Comparison of ENCODE assay signal across 11 cellular contexts in genomic region chr1:8464377-8464776, GRCh38.
A peak's percentile ranks its signal among the peaks of the same experiment; 100 is the strongest.
DNase-seq lines count a peak whose midpoint lies in the region; ATAC-seq and TF ChIP-seq lines count a peak whose summit lies in the region.
"Had no signal": no experiment of that assay in that cellular context is flagged by ENCODE, and none has a peak within 500 bp of the region (broad histone marks: within the 10 kb centered on the region; RNA-seq: fewer than 3 reads in every experiment).

No MANE protein-coding gene starts in this region.

- H3K27ac Mint-ChIP-seq in CD8-positive, alpha-beta T cell = no peak overlapping the region
- H3K27ac Mint-ChIP-seq: activated CD4-positive, alpha-beta T cell treated with anti-CD3 and anti-CD28 coated beads for 36 hours had no signal

- TF ChIP-seq POLR2A in vagina (IDR thresholded peaks at IDR 0.05) = no peak

- peaks cover 3% of the 10 kb centered on the region for H3K36me3 ChIP-seq in left ventricle myocardium inferior
- no peaks in the 10 kb centered on the region for H3K36me3 ChIP-seq in vagina
- no peaks in the 10 kb centered on the region for H3K36me3 ChIP-seq in CD8-positive, alpha-beta T cell (ENCODE audit: insufficient read depth, low read length)

- H3K4me3 ChIP-seq in left ventricle myocardium inferior = no peak overlapping the region
- H3K4me3 ChIP-seq in vagina = no peak overlapping the region
- H3K4me3 ChIP-seq in CD8-positive, alpha-beta T cell (ENCODE audit: low read depth, low read length) = no peak overlapping the region

- peaks cover 66% of the 10 kb centered on the region for H3K4me1 ChIP-seq in left ventricle myocardium inferior
- peaks cover 63% of the 10 kb centered on the region for H3K4me1 ChIP-seq in vagina
- H3K4me1 ChIP-seq in CD8-positive, alpha-beta T cell (ENCODE audit: insufficient read depth, low read length) = peaks cover 27% of the 10 kb centered on the region

- H3K27me3 ChIP-seq in left ventricle myocardium inferior (ENCODE audit: low read depth) (no peaks in the 10 kb centered on the region), vagina (no peaks in the 10 kb centered on the region)
- no peaks in the 10 kb centered on the region for H3K27me3 ChIP-seq in CD8-positive, alpha-beta T cell (ENCODE audit: insufficient read depth, low read length)

- peaks cover 28% of the 10 kb centered on the region for H3K4me1 Mint-ChIP-seq in CD8-positive, alpha-beta T cell (ENCODE audit: low read depth)

- H3K27me3 Mint-ChIP-seq in CD8-positive, alpha-beta T cell (ENCODE audit: low read depth) = no peaks in the 10 kb centered on the region
- H3K27me3 Mint-ChIP-seq: activated CD4-positive, alpha-beta T cell treated with anti-CD3 and anti-CD28 coated beads for 36 hours; IgD-negative memory B cell had no signal

- H3K9me3 Mint-ChIP-seq in CD8-positive, alpha-beta T cell = no peaks in the 10 kb centered on the region
- H3K9me3 Mint-ChIP-seq: IgD-negative memory B cell had no signal

- CTCF ChIA-PET in CD8-positive, alpha-beta T cell (lab: Charles Lee) = interaction anchor here (0.8 kb wide), 1 partner anchor 94 kb away, joined by 4 read pairs; no protein-coding TSS in a partner anchor

- peak overlapping the region; percentile 87 for H3K27ac ChIP-seq in left ventricle myocardium inferior (replicated peaks)
- peak overlapping the region; percentile 77 for H3K27ac ChIP-seq in vagina
- no peak overlapping the region for H3K27ac ChIP-seq in CD8-positive, alpha-beta T cell (ENCODE audit: low read depth, low read length)

- intact Hi-C loops in Right ventricle myocardium inferior (cut with DNase I) (loop anchor here (5.0 kb wide), 1 partner anchor 37 kb away; no protein-coding TSS in a partner anchor), Right ventricle myocardium superior (cut with DNase I) (no loop called here), left ventricle myocardium inferior (cut with micrococcal nuclease) (no loop called here), vagina (cut with DNase I) (no loop called here)
- intact Hi-C loops in CD8-positive, alpha-beta T cell (cut with DNase I, micrococcal nuclease) = no loop called here

- DNase-seq in Right ventricle myocardium inferior (ENCODE audit: missing footprints) = no peak
- no peak for DNase-seq in Right ventricle myocardium superior
- DNase-seq in left ventricle myocardium inferior = no peak
- no peak for DNase-seq in omental fat pad (ENCODE audit: low spot score)
- DNase-seq in vagina (ENCODE audit: extremely low spot score in 2 of 2) = no peak
- DNase-seq in activated CD4-positive, alpha-beta T cell treated with anti-CD3 and anti-CD28 coated beads for 4 hours = no peak
- no peak for DNase-seq in CD8-positive, alpha-beta T cell
- DNase-seq: activated CD4-positive, alpha-beta T cell treated with anti-CD3 and anti-CD28 coated beads for 36 hours; SHP77 treated with DMSO at 0.1 percent for 48 hours had no signal

- TF ChIP-seq CTCF in left ventricle myocardium inferior (IDR thresholded peaks at IDR 0.05; ENCODE audit: borderline replicate concordance) = no peak
- TF ChIP-seq CTCF in omental fat pad (IDR thresholded peaks at IDR 0.05) = no peak
- no peak for TF ChIP-seq CTCF in vagina (IDR thresholded peaks at IDR 0.05)
- no peak for TF ChIP-seq CTCF in CD8-positive, alpha-beta T cell (IDR thresholded peaks at IDR 0.05)

- ATAC-seq in Right ventricle myocardium inferior (peak; percentile 41), Right ventricle myocardium superior (ENCODE audit: poor library complexity) (no peak), omental fat pad (ENCODE audit: low FRiP score) (peak; percentile 18), HG02642 (IDR thresholded peaks at IDR 0.05; ENCODE audit: poor library complexity, unreplicated experiment) (no peak)
- no peak for ATAC-seq in CD8-positive, alpha-beta T cell

- no peak overlapping the region for H3K4me3 Mint-ChIP-seq in CD8-positive, alpha-beta T cell
- H3K4me3 Mint-ChIP-seq: activated CD4-positive, alpha-beta T cell treated with anti-CD3 and anti-CD28 coated beads for 36 hours had no signal

- no peaks in the 10 kb centered on the region for H3K9me3 ChIP-seq in left ventricle myocardium inferior (replicated peaks)
- H3K9me3 ChIP-seq in vagina = no peaks in the 10 kb centered on the region
- no peaks in the 10 kb centered on the region for H3K9me3 ChIP-seq in CD8-positive, alpha-beta T cell (ENCODE audit: low read length)

- POLR2A ChIA-PET in CD8-positive, alpha-beta T cell (lab: Charles Lee) = no interaction called here

- peaks cover 27% of the 10 kb centered on the region for H3K36me3 Mint-ChIP-seq in CD8-positive, alpha-beta T cell

Comparison
In these comparisons a context has a peak if more than half of its experiments do, and no peak if none do; other contexts are left out.
1. ATAC-seq: peak in Right ventricle myocardium inferior (single experiment) and omental fat pad (single experiment); none in Right ventricle myocardium superior (single experiment), HG02642 (single experiment) and CD8-positive, alpha-beta T cell (single experiment).